ENCODE assay signal across 18 cellular contexts in genomic region chr1:248627971-248628844, GRCh38. TPM values are rescaled to one million over a fixed set of nuclear protein-coding genes. Genes with fewer than 3 reads are reported as not detected.
A peak's percentile ranks its signal among the peaks of the same experiment; 100 is the strongest.
DNase-seq lines count a peak whose midpoint lies in the region; ATAC-seq, FAIRE-seq and TF ChIP-seq lines count a peak whose summit lies in the region.
"Had no signal": no experiment of that assay in that cellular context is flagged by ENCODE, and none has a peak within 500 bp of the region (broad histone marks: within the 10 kb centered on the region; RNA-seq: fewer than 3 reads in every experiment).

No MANE protein-coding gene starts in this region.

- DNase-seq in GM18507 (ENCODE audit: extremely low spot score, insufficient read length, low read depth) (peak; percentile 52), GM20000 (ENCODE audit: low spot score) (peak; percentile 73), AG20443 (ENCODE audit: low spot score) (no peak), SW480 (ENCODE audit: low spot score) (no peak), A172 (ENCODE audit: low spot score) (no peak), RPMI8226 (no peak)
- DNase-seq: activated CD4-positive, alpha-beta T cell treated with anti-CD3 and anti-CD28 coated beads, Interleukin-2, amount 50 U/mL, for 48 hours; activated gamma-delta T cell treated with Interleukin-2 at 50 U/mL for 16 hours; brain microvascular endothelial cell; endodermal cell; H7; KG1; left ventricle myocardium superior; NCI-H2029 treated with DMSO at 0.1 percent for 48 hours had no signal

- TF ChIP-seq CTCF in GM20000 (IDR thresholded peaks at IDR 0.05; ENCODE audit: extremely low read depth, missing control alignments): no peak

- ATAC-seq in HG02938 (IDR thresholded peaks at IDR 0.05; ENCODE audit: unreplicated experiment): peak; percentile 86
- ATAC-seq in HG03571 (IDR thresholded peaks at IDR 0.05; ENCODE audit: unreplicated experiment): peak; percentile 93
- ATAC-seq: left ventricle myocardium superior had no signal

- FAIRE-seq in GM18507 (lab: Jason Lieb, UNC): peak; percentile 90
- FAIRE-seq: G401.6 had no signal

RNA-seq across cellular contexts. Expression of gene OR2T11, which starts 6.7 kb away (rescaled TPM):
- not detected in 2 replicates for total RNA-seq in A172 (2014; rRNA removed; shearing (Covaris generic))
- total RNA-seq: endodermal cell; H7; left ventricle myocardium superior; T-helper 1 cell treated with Interleukin-12 subunit alpha and Interleukin-12 subunit beta and Interleukin-4 antibody, amounts not matched to agents 30 ng/mL and 1 ng/mL, for 36 hours had no signal

RNA-seq across cellular contexts. Expression of gene OR2T35, which starts 16.9 kb away (rescaled TPM):
- not detected in 2 replicates for total RNA-seq in A172 (2014; rRNA removed; shearing (Covaris generic))
- total RNA-seq: endodermal cell; H7; left ventricle myocardium superior; T-helper 1 cell treated with Interleukin-12 subunit alpha and Interleukin-12 subunit beta and Interleukin-4 antibody, amounts not matched to agents 30 ng/mL and 1 ng/mL, for 36 hours had no signal

RNA-seq across cellular contexts. Expression of gene OR2T27, which starts 27.1 kb away (rescaled TPM):
- not detected in 2 replicates for total RNA-seq in A172 (2014; rRNA removed; shearing (Covaris generic))
- total RNA-seq: endodermal cell; H7; left ventricle myocardium superior; T-helper 1 cell treated with Interleukin-12 subunit alpha and Interleukin-12 subunit beta and Interleukin-4 antibody, amounts not matched to agents 30 ng/mL and 1 ng/mL, for 36 hours had no signal

RNA-seq across cellular contexts. Expression of gene OR2T10, which starts 30.7 kb away (rescaled TPM):
- total RNA-seq in A172 (2014; rRNA removed; shearing (Covaris generic)): not detected in 2 replicates
- total RNA-seq: endodermal cell; H7; left ventricle myocardium superior; T-helper 1 cell treated with Interleukin-12 subunit alpha and Interleukin-12 subunit beta and Interleukin-4 antibody, amounts not matched to agents 30 ng/mL and 1 ng/mL, for 36 hours had no signal

RNA-seq across cellular contexts. Expression of gene OR2T34, which starts 53.7 kb away (rescaled TPM):
- not detected in 2 replicates for total RNA-seq in A172 (2014; rRNA removed; shearing (Covaris generic))
- total RNA-seq: endodermal cell; H7; left ventricle myocardium superior; T-helper 1 cell treated with Interleukin-12 subunit alpha and Interleukin-12 subunit beta and Interleukin-4 antibody, amounts not matched to agents 30 ng/mL and 1 ng/mL, for 36 hours had no signal

Comparison
In these comparisons a context has a peak if more than half of its experiments do, and no peak if none do; other contexts are left out.
1. DNase-seq: peak in GM18507 (single experiment) and GM20000 (single experiment); none in AG20443 (single experiment), SW480 (single experiment), A172 (single experiment) and RPMI8226 (single experiment).